Comparison of ENCODE assay signal across 19 cellular contexts in the genomic region with DNA sequence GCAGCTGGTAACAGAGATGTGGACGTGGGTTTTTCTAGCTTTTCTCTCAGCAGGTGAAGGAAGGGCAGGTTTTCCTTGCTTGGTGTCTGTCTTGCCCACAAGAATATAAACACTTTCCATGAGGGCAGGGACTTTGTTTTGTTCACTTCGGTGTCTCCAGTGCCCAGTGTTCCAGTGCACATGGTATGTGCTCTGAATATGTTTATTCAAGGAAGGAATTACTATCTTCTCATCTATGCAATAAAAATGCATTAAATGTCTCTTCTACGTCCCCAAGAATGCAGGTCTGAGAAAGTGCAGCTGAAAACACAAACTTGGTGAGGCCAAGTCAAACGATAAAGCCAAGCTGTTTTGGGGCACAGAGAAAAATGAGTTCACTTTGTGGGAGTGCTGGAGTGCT. TPM values are rescaled to one million over a fixed set of nuclear protein-coding genes. Genes with fewer than 3 reads are reported as not detected.
A peak's percentile ranks its signal among the peaks of the same experiment; 100 is the strongest.
DNase-seq lines count a peak whose midpoint lies in the region; ATAC-seq and TF ChIP-seq lines count a peak whose summit lies in the region.
"Had no signal": no experiment of that assay in that cellular context is flagged by ENCODE, and none has a peak within 500 bp of the region (broad histone marks: within the 10 kb centered on the region; RNA-seq: fewer than 3 reads in every experiment).

No MANE protein-coding gene starts in this region.

- peaks cover 52% of the 10 kb centered on the region for H3K4me1 ChIP-seq in skeletal muscle satellite cell (ENCODE audit: control insufficient read depth, insufficient read depth, low read length)
- peaks cover 4% of the 10 kb centered on the region for H3K4me1 ChIP-seq in colonic mucosa

- H3K27me3 ChIP-seq in skeletal muscle satellite cell (ENCODE audit: control insufficient read depth, insufficient read depth, low read length) (no peaks in the 10 kb centered on the region), colonic mucosa (no peaks in the 10 kb centered on the region)
- H3K27me3 ChIP-seq: SJCRH30 had no signal

- H3K4me3 ChIP-seq in skeletal muscle satellite cell (ENCODE audit: low read length) (no peak overlapping the region), colonic mucosa (no peak overlapping the region)
- H3K4me3 ChIP-seq: SJCRH30 had no signal

- DNase-seq in HFFc6, result no peak
- peak; percentile 11 for DNase-seq in left kidney (ENCODE audit: low read depth, low spot score)
- DNase-seq in NOMO-1 treated with DMSO at 0.1 percent for 48 hours (lab: John Stamatoyannopoulos, UW; ENCODE audit: unreplicated experiment), result no peak
- no peak for DNase-seq in stimulated activated CD4-positive, alpha-beta T cell treated with anti-CD3 and anti-CD28 coated beads, Interleukin-15, amount 100 ng/mL, for 24 hours
- DNase-seq in cerebellum (ENCODE audit: low spot score), result no peak
- no peak for DNase-seq in colonic mucosa
- DNase-seq: Calu3; CD4-positive, CD25-positive, alpha-beta regulatory T cell; H9; MV-4-11; NCI-H1417; NCI-H187 treated with DMSO at 0.1 percent for 48 hours; NCI-H345; SJCRH30 had no signal

- H3K27ac Mint-ChIP-seq in HFFc6, result peak overlapping the region; percentile 86
- H3K27ac Mint-ChIP-seq: CD4-positive, CD25-positive, alpha-beta regulatory T cell; H9 had no signal

- H3K9me3 Mint-ChIP-seq in HFFc6, result peaks cover 13% of the 10 kb centered on the region

- H3K36me3 Mint-ChIP-seq in HFFc6 (ENCODE audit: low read depth), result peaks cover 20% of the 10 kb centered on the region

- H3K4me3 Mint-ChIP-seq in HFFc6, result peak overlapping the region; percentile 23; the same call in 1 of the 2 replicates
- H3K4me3 Mint-ChIP-seq: CD4-positive, CD25-positive, alpha-beta regulatory T cell; H9 had no signal

- intact Hi-C loops in colonic mucosa (cut with DNase I), result no loop called here

- H3K4me2 ChIP-seq in skeletal muscle satellite cell (ENCODE audit: low read length), result peak overlapping the region; percentile 46

- no peak for TF ChIP-seq CTCF in HFFc6 (IDR thresholded peaks at IDR 0.05)
- TF ChIP-seq CTCF in colonic mucosa (IDR thresholded peaks at IDR 0.05), result no peak

- peak overlapping the region; percentile 52 for H3K9ac ChIP-seq in skeletal muscle satellite cell (ENCODE audit: low read depth, low read length)
- no peak overlapping the region for H3K9ac ChIP-seq in colonic mucosa (ENCODE audit: low read depth in 2 of 2, low read length in 2 of 2)

- peak; percentile 9; the same call in 2 of the 3 replicates for ATAC-seq in SK-N-SH treated with all-trans-retinoic acid at 6 μM for 48 hours

- peaks cover 61% of the 10 kb centered on the region for H3K4me1 Mint-ChIP-seq in HFFc6 (ENCODE audit: low read depth)

- no peaks in the 10 kb centered on the region for H3K36me3 ChIP-seq in skeletal muscle satellite cell (ENCODE audit: insufficient read depth, low read length)
- no peaks in the 10 kb centered on the region for H3K36me3 ChIP-seq in colonic mucosa
- H3K36me3 ChIP-seq: SJCRH30 had no signal

- H3K9me3 ChIP-seq in skeletal muscle satellite cell (replicated peaks; ENCODE audit: low read length), result no peaks in the 10 kb centered on the region
- no peaks in the 10 kb centered on the region for H3K9me3 ChIP-seq in colonic mucosa
- H3K9me3 ChIP-seq: SJCRH30 had no signal

- H3K27ac ChIP-seq in colonic mucosa, result no peak overlapping the region
- H3K27ac ChIP-seq: HL-60, RWPE1, SJCRH30 had no signal

- peaks cover 2% of the 10 kb centered on the region; the same call in 1 of the 2 replicates for H3K27me3 Mint-ChIP-seq in HFFc6 (ENCODE audit: insufficient read depth)
- H3K27me3 Mint-ChIP-seq: CD4-positive, CD25-positive, alpha-beta regulatory T cell had no signal

TF ChIP-seq in SK-N-SH treated with all-trans-retinoic acid at 6 μM for 48 hours, 23 proteins besides CTCF, POLR2A, EP300 and RAD21:
- TF ChIP-seq ISL1 (CRISPR knock-in tag; IDR thresholded peaks at IDR 0.05), result peak; percentile 78
- no peak for TF ChIP-seq OSR1 (CRISPR knock-in tag; IDR thresholded peaks at IDR 0.05)

RNA-seq across cellular contexts. Expression of a gene that starts 56.3 kb away (rescaled TPM):
- total RNA-seq in HFFc6 (2021; fragmentation: NEBNext Ultra II Directional; extraction: Animal tissue kit (Norgen Biotek cat#: 25700)), result not detected
- not detected in 2 replicates for total RNA-seq in skeletal muscle satellite cell (2012; rRNA removed)
- total RNA-seq in cerebellum, result not detected
- not detected for total RNA-seq in colonic mucosa
- total RNA-seq: A673; Calu3; CD4-positive, CD25-positive, alpha-beta regulatory T cell; H9; SJCRH30 had no signal
